In the genomic region with DNA sequence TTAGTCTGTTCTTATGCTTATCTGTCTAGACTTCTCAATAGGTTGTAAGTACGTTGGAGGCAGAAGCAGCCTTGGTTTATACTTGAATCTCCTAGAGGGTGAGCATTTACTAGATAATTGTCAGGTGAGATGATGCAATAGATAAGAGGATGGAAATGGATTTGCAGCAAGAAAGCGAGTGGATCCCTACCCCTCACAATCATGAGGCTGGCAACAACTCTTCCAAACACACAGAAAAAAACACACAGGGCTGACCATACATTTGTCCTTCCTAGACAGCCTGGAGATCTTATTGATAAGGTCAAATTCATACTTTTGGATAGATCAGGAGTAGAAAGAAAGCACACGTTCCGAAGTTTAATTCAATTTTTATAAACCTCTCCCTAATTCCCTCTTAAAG, we compare ENCODE assay signal across 25 cellular contexts.
DNase-seq lines count a peak whose midpoint lies in the region; ATAC-seq, FAIRE-seq and TF ChIP-seq lines count a peak whose summit lies in the region.
"Had no signal": no experiment of that assay in that cellular context is flagged by ENCODE, and none has a peak within 500 bp of the region (broad histone marks: within the 10 kb centered on the region; RNA-seq: fewer than 3 reads in every experiment).

No MANE protein-coding gene starts in this region.

- no TSS peak for BruUV-seq in HepG2 (replicated peaks; lab: Mats Ljungman, UMichigan)

- TF ChIP-seq CTCF in HepG2 (CRISPR knock-in tag; IDR thresholded peaks at IDR 0.05) (no peak), right lobe of liver (IDR thresholded peaks at IDR 0.05) (no peak), glutamatergic neuron (IDR thresholded peaks at IDR 0.05; ENCODE audit: partially characterized antibody, unreplicated experiment) (no peak)

- no peaks in the 10 kb centered on the region for H3K36me3 ChIP-seq in HepG2 (replicated peaks in 1 of 2; ENCODE audit: control insufficient read depth in 1 of 2, insufficient read depth in 2 of 2, low read length in 2 of 2)
- no peaks in the 10 kb centered on the region for H3K36me3 ChIP-seq in right lobe of liver
- H3K36me3 ChIP-seq: MG63 had no signal

- POLR2A ChIA-PET in HepG2 (lab: Yijun Ruan, JAX) = no interaction called here

- TF ChIP-seq EP300 in HepG2 (IDR thresholded peaks at IDR 0.05; ENCODE audit: low read depth in 2 of 2, low read length in 2 of 2) (no peak), HepG2 (CRISPR knock-in tag; IDR thresholded peaks at IDR 0.05; ENCODE audit: borderline replicate concordance) (no peak)

- 3% methylated on average over 4 of the region's 4 CpGs for WGBS in HepG2 (ENCODE audit: low lambda C conversion rate)
- WGBS in right lobe of liver (ENCODE audit: insufficient coverage, low coverage, low lambda C conversion rate, missing lambda C conversion rate) = 71% methylated on average over 4 of the region's 4 CpGs

- ATAC-seq in HepG2 (no peak), right lobe of liver (no peak), HG03045 (IDR thresholded peaks at IDR 0.05; ENCODE audit: unreplicated experiment) (no peak), HG03097 (IDR thresholded peaks at IDR 0.05; ENCODE audit: low FRiP score, unreplicated experiment) (no peak)
- ATAC-seq: CD8-positive, alpha-beta T cell; Panc1 had no signal

- no peaks in the 10 kb centered on the region for H3K9me3 ChIP-seq in HepG2 (ENCODE audit: low read length)
- H3K9me3 ChIP-seq in right lobe of liver = no peaks in the 10 kb centered on the region
- H3K9me3 ChIP-seq: MG63 had no signal

- no peak for TF ChIP-seq POLR2A in HepG2 (IDR thresholded peaks at IDR 0.05; ENCODE audit: insufficient read depth in 1 of 2, low read depth in 2 of 2, low read length in 2 of 2)
- TF ChIP-seq POLR2A in right lobe of liver (IDR thresholded peaks at IDR 0.05) = no peak

- H3K9ac ChIP-seq in HepG2 (ENCODE audit: insufficient read depth, low read depth, low read length) = no peak overlapping the region
- H3K9ac ChIP-seq: GM23248 had no signal

- no peaks in the 10 kb centered on the region for H3K36me3 Mint-ChIP-seq in glutamatergic neuron (ENCODE audit: unreplicated experiment)
- no peaks in the 10 kb centered on the region for H3K36me3 Mint-ChIP-seq in activated T-cell treated with anti-CD3 and anti-CD28 coated beads, Interleukin-2, amount 50 U/mL, for 24 hours (ENCODE audit: low read depth)
- H3K36me3 Mint-ChIP-seq: CD8-positive, alpha-beta T cell had no signal

- H3K4me3 ChIP-seq in HepG2 (replicated peaks in 1 of 3; ENCODE audit: insufficient read depth in 1 of 3, low read depth in 2 of 3, low read length in 3 of 3) (no peak overlapping the region), right lobe of liver (no peak overlapping the region)
- H3K4me3 ChIP-seq: GM23248, MG63 had no signal

- no peak for TF ChIP-seq RAD21 in HepG2 (CRISPR knock-in tag; IDR thresholded peaks at IDR 0.05)

- no peak for DNase-seq in HepG2 (ENCODE audit: low spot score)
- DNase-seq in right lobe of liver = no peak
- peak; percentile 39 for DNase-seq in NCI-H1436 treated with DMSO at 0.1 percent for 48 hours (lab: John Stamatoyannopoulos, UW)
- DNase-seq in NCI-H82 treated with DMSO at 0.1 percent for 48 hours (lab: John Stamatoyannopoulos, UW; ENCODE audit: unreplicated experiment) = peak; percentile 89
- DNase-seq in glutamatergic neuron = no peak
- no peak for DNase-seq in activated T-cell treated with anti-CD3 and anti-CD28 coated beads, Interleukin-2, amount 50 U/mL, for 24 hours
- DNase-seq: AML-193; C1 segment of cervical spinal cord; CD8-positive, alpha-beta T cell; EL; GF-D8; GM23248; HCEC 1CT; MG63; NCI-H1048; NCI-H1417 treated with DMSO at 0.1 percent for 48 hours; NCI-H2029 treated with DMSO at 0.1 percent for 48 hours; NCI-H446 treated with DMSO at 0.1 percent for 48 hours; NCI-H526 treated with DMSO at 0.1 percent for 48 hours; NK-92 treated with Interleukin-12 subunit alpha and Interleukin-12 subunit beta, amount 100 ng/mL, for 24 hours; SIG-M5 had no signal

- peaks cover 2% of the 10 kb centered on the region for H3K27me3 Mint-ChIP-seq in glutamatergic neuron (ENCODE audit: unreplicated experiment)
- H3K27me3 Mint-ChIP-seq in activated T-cell treated with anti-CD3 and anti-CD28 coated beads, Interleukin-2, amount 50 U/mL, for 24 hours = no peaks in the 10 kb centered on the region

- H3K4me2 ChIP-seq in HepG2 (ENCODE audit: low read depth, low read length) = no peak overlapping the region

- H3K27ac Mint-ChIP-seq in glutamatergic neuron (ENCODE audit: unreplicated experiment) = peak overlapping the region; percentile 90
- no peak overlapping the region for H3K27ac Mint-ChIP-seq in activated T-cell treated with anti-CD3 and anti-CD28 coated beads, Interleukin-2, amount 50 U/mL, for 24 hours
- H3K27ac Mint-ChIP-seq: CD8-positive, alpha-beta T cell; T-helper 1 cell treated with Interleukin-12 subunit alpha and Interleukin-12 subunit beta and Interleukin-4 antibody, amounts not matched to agents 30 μg/mL and 1 μg/mL, for 36 hours had no signal

- no peak for FAIRE-seq in HepG2 (lab: Jason Lieb, UNC)

- H3K27me3 ChIP-seq in HepG2 (ENCODE audit: control insufficient read depth in 1 of 2, insufficient read depth in 2 of 2, low read length in 2 of 2) (no peaks in the 10 kb centered on the region), right lobe of liver (no peaks in the 10 kb centered on the region)
- H3K27me3 ChIP-seq: MG63 had no signal

- peaks cover 56% of the 10 kb centered on the region for H3K4me1 Mint-ChIP-seq in glutamatergic neuron (ENCODE audit: low read depth, unreplicated experiment)
- no peaks in the 10 kb centered on the region for H3K4me1 Mint-ChIP-seq in activated T-cell treated with anti-CD3 and anti-CD28 coated beads, Interleukin-2, amount 50 U/mL, for 24 hours (ENCODE audit: low read depth)

- intact Hi-C loops in HepG2 (cut with micrococcal nuclease; ENCODE audit: unreplicated experiment) (no loop called here), right lobe of liver (cut with DNase I) (no loop called here)

- no peak overlapping the region for H3K27ac ChIP-seq in HepG2 (ENCODE audit: extremely low read length, insufficient read depth, low read length)
- H3K27ac ChIP-seq in right lobe of liver = no peak overlapping the region
- H3K27ac ChIP-seq: GM23248 had no signal

- H3K4me3 Mint-ChIP-seq in glutamatergic neuron (ENCODE audit: unreplicated experiment) = peak overlapping the region; percentile 17
- no peak overlapping the region for H3K4me3 Mint-ChIP-seq in activated T-cell treated with anti-CD3 and anti-CD28 coated beads, Interleukin-2, amount 50 U/mL, for 24 hours
- H3K4me3 Mint-ChIP-seq: CD8-positive, alpha-beta T cell; T-helper 1 cell treated with Interleukin-12 subunit alpha and Interleukin-12 subunit beta and Interleukin-4 antibody, amounts not matched to agents 30 μg/mL and 1 μg/mL, for 36 hours had no signal

- in situ Hi-C loops in HepG2 (cut with HindIII; ENCODE audit: extremely low pct_ligation_motif_present, low pct_unique_long_range_greater_than_20kb) = loop anchor here (25.0 kb wide), 1 partner anchor 610 kb away; the partner anchor contains the start of gene HSD11B1

- H4K20me1 ChIP-seq in HepG2 (ENCODE audit: insufficient read depth, low read length) = no peaks in the 10 kb centered on the region

- CTCF ChIA-PET in HepG2 (lab: Yijun Ruan, JAX; ENCODE audit: low intra/inter-chr PET ratio, low total read pairs) = no interaction called here

- no peak overlapping the region for H2AFZ ChIP-seq in HepG2 (ENCODE audit: low read length)
- H2AFZ ChIP-seq: GM23248 had no signal

- H3K79me2 ChIP-seq in HepG2 (ENCODE audit: insufficient read depth, low read length) = no peaks in the 10 kb centered on the region

- H3K4me1 ChIP-seq in HepG2 (ENCODE audit: insufficient read depth, low read length) = no peaks in the 10 kb centered on the region
- H3K4me1 ChIP-seq in right lobe of liver = no peaks in the 10 kb centered on the region

- peaks cover 7% of the 10 kb centered on the region for H3K9me3 Mint-ChIP-seq in glutamatergic neuron (ENCODE audit: unreplicated experiment)
- H3K9me3 Mint-ChIP-seq in activated T-cell treated with anti-CD3 and anti-CD28 coated beads, Interleukin-2, amount 50 U/mL, for 24 hours = no peaks in the 10 kb centered on the region
- H3K9me3 Mint-ChIP-seq: CD8-positive, alpha-beta T cell; T-helper 1 cell treated with Interleukin-12 subunit alpha and Interleukin-12 subunit beta and Interleukin-4 antibody, amounts not matched to agents 30 μg/mL and 1 μg/mL, for 36 hours had no signal

TF ChIP-seq in HepG2, 621 proteins besides CTCF, POLR2A, EP300 and RAD21:
- TF ChIP-seq CEBPB (IDR thresholded peaks at IDR 0.05; ENCODE audit: borderline replicate concordance, low read depth, low read length) = peak; percentile 47; the same call in 1 of the 2 replicates
- TF ChIP-seq IRF9 (CRISPR knock-in tag; IDR thresholded peaks at IDR 0.05; ENCODE audit: borderline replicate concordance) = no peak
- TF ChIP-seq U2AF1 (optimal IDR thresholded peaks at IDR 0.05; ENCODE audit: low read depth, low read length) = no peak
- no peak for TF ChIP-seq PHF21A (CRISPR knock-in tag; IDR thresholded peaks at IDR 0.05)
- TF ChIP-seq MAFK (conservative IDR thresholded peaks at IDR 0.05 in 1 of 2, IDR thresholded peaks at IDR 0.05 in 1 of 2; ENCODE audit: low read length in 2 of 2) = no peak

Comparison
In these comparisons a context has a peak if more than half of its experiments do, and no peak if none do; other contexts are left out.
1. DNase-seq: peak in NCI-H1436 treated with DMSO at 0.1 percent for 48 hours (single experiment) and NCI-H82 treated with DMSO at 0.1 percent for 48 hours (single experiment); none in HepG2 (single experiment), right lobe of liver (0 of 3), glutamatergic neuron (single experiment) and activated T-cell treated with anti-CD3 and anti-CD28 coated beads, Interleukin-2, amount 50 U/mL, for 24 hours (single experiment).